1 cellular context compared by ENCODE assay signal in genomic region chr1:235357485-235358378, GRCh38.
TF ChIP-seq lines count a peak whose summit lies in the region.

No MANE protein-coding gene starts in this region.

TF ChIP-seq in GM23338, 12 proteins besides CTCF, POLR2A, EP300 and RAD21 (continued from another document):
- TF ChIP-seq ZNF462 (CRISPR knock-in tag; IDR thresholded peaks at IDR 0.05) (no peak), JUNB (IDR thresholded peaks at IDR 0.05; ENCODE audit: unreplicated experiment) (no peak), ETS1 (IDR thresholded peaks at IDR 0.05) (no peak), CREB1 (CRISPR knock-in tag; IDR thresholded peaks at IDR 0.05; ENCODE audit: low read depth) (no peak)
